ENCODE assay signal across 17 cellular contexts in genomic region chr13:62933809-62934208, GRCh38.
DNase-seq lines count a peak whose midpoint lies in the region; ATAC-seq and TF ChIP-seq lines count a peak whose summit lies in the region.
"Had no signal": no experiment of that assay in that cellular context is flagged by ENCODE, and none has a peak within 500 bp of the region (broad histone marks: within the 10 kb centered on the region; RNA-seq: fewer than 3 reads in every experiment).

No MANE protein-coding gene starts in this region.

- H3K27me3 ChIP-seq in left lung: no peaks in the 10 kb centered on the region

- TF ChIP-seq CTCF in WTC11 (IDR thresholded peaks at IDR 0.05) (no peak), left lung (IDR thresholded peaks at IDR 0.05) (no peak)

- DNase-seq in DMS 273 (lab: John Stamatoyannopoulos, UW; ENCODE audit: unreplicated experiment) (peak; percentile 8), DMS 273 treated with DMSO at 0.1 percent for 48 hours (lab: John Stamatoyannopoulos, UW) (no peak), SHP77 (lab: John Stamatoyannopoulos, UW) (peak; percentile 33 to 44), SHP77 treated with DMSO at 0.1 percent for 48 hours (lab: John Stamatoyannopoulos, UW) (no peak), WTC11 (ENCODE audit: low spot score) (no peak), Right ventricle myocardium inferior (ENCODE audit: missing footprints) (no peak), left lung (no peak)
- DNase-seq: AML-193; EL; NCI-H1417 treated with DMSO at 0.1 percent for 48 hours; NCI-H187 treated with DMSO at 0.1 percent for 48 hours; NK-92 treated with Interleukin-12 subunit alpha and Interleukin-12 subunit beta, amount 100 ng/mL, for 24 hours; SIG-M5 had no signal

- no peaks in the 10 kb centered on the region for H3K36me3 Mint-ChIP-seq in WTC11
- H3K36me3 Mint-ChIP-seq: CD14-positive monocyte had no signal

- no peak overlapping the region for H3K27ac Mint-ChIP-seq in WTC11
- H3K27ac Mint-ChIP-seq: CD14-positive monocyte had no signal

- no peaks in the 10 kb centered on the region for H3K27me3 Mint-ChIP-seq in WTC11 (ENCODE audit: low read depth)

- H3K9me3 ChIP-seq in left lung: no peaks in the 10 kb centered on the region

- peak; percentile 63 for ATAC-seq in WTC11
- ATAC-seq in Right ventricle myocardium inferior: no peak
- no peak for ATAC-seq in left lung
- ATAC-seq in HG03196 (IDR thresholded peaks at IDR 0.05; ENCODE audit: unreplicated experiment): no peak
- ATAC-seq: K562 had no signal

- no peak overlapping the region for H3K27ac ChIP-seq in left lung
- H3K27ac ChIP-seq: 22Rv1 had no signal

- H3K36me3 ChIP-seq in left lung: no peaks in the 10 kb centered on the region

- H3K4me3 ChIP-seq in left lung: no peak overlapping the region
- H3K4me3 ChIP-seq: K562 had no signal

- H3K4me1 Mint-ChIP-seq in WTC11: peaks cover 5% of the 10 kb centered on the region
- H3K4me1 Mint-ChIP-seq: CD14-positive monocyte had no signal

- H3K9me3 Mint-ChIP-seq in WTC11: no peaks in the 10 kb centered on the region

- H3K4me1 ChIP-seq in left lung: no peaks in the 10 kb centered on the region

- intact Hi-C loops in Right ventricle myocardium inferior (cut with DNase I): no loop called here
- intact Hi-C loops in left lung (cut with DNase I): no loop called here

- H3K4me3 Mint-ChIP-seq in WTC11: no peak overlapping the region
- H3K4me3 Mint-ChIP-seq: CD14-positive monocyte had no signal

- POLR2A ChIA-PET in WTC11 (lab: Charles Lee): no interaction called here

- CTCF ChIA-PET in WTC11 (lab: Charles Lee): no interaction called here

TF ChIP-seq in WTC11, 78 proteins besides CTCF, POLR2A, EP300 and RAD21 (continues in another document):
- TF ChIP-seq ZNF425 (CRISPR knock-in tag; conservative IDR thresholded peaks at IDR 0.05) (no peak), TCF7 (CRISPR knock-in tag; IDR thresholded peaks at IDR 0.05; ENCODE audit: low read depth) (no peak), AR (CRISPR knock-in tag; IDR thresholded peaks at IDR 0.05) (no peak), STAT6 (CRISPR knock-in tag; conservative IDR thresholded peaks at IDR 0.05; ENCODE audit: low read depth) (no peak), PRRX2 (CRISPR knock-in tag; IDR thresholded peaks at IDR 0.05) (no peak), ZMAT4 (CRISPR knock-in tag; IDR thresholded peaks at IDR 0.05) (no peak), ZNF532 (CRISPR knock-in tag; IDR thresholded peaks at IDR 0.05; ENCODE audit: borderline replicate concordance) (no peak), ERG (CRISPR knock-in tag; IDR thresholded peaks at IDR 0.05) (no peak)

Comparison
In these comparisons a context has a peak if more than half of its experiments do, and no peak if none do; other contexts are left out.
1. DNase-seq: peak in DMS 273 (single experiment) and SHP77 (2 of 2); none in DMS 273 treated with DMSO at 0.1 percent for 48 hours (single experiment), SHP77 treated with DMSO at 0.1 percent for 48 hours (single experiment), WTC11 (single experiment), Right ventricle myocardium inferior (single experiment) and left lung (0 of 2).